ENCODE assay signal across 8 cellular contexts in genomic region chr11:117154468-117154867, GRCh38.
"Had no signal": no experiment of that assay in that cellular context is flagged by ENCODE, and none has a peak within 500 bp of the region (broad histone marks: within the 10 kb centered on the region; RNA-seq: fewer than 3 reads in every experiment).

No MANE protein-coding gene starts in this region.

- H3K27ac ChIP-seq: GM23248 had no signal

- FAIRE-seq: HTR-8/SVneo had no signal

- H3K9me3 ChIP-seq: HAP-1 had no signal

- ATAC-seq: HCT116 had no signal

- H3K4me3 ChIP-seq: GM23248, HAP-1 had no signal

- H3K9ac ChIP-seq: GM23248 had no signal

- H3K27me3 Mint-ChIP-seq: IgD-negative memory B cell had no signal

- H2AFZ ChIP-seq: GM23248 had no signal

- H3K9me3 Mint-ChIP-seq: IgD-negative memory B cell had no signal

- DNase-seq: GM23248, GOT3, H7, KG1 had no signal
